Comparison of ENCODE assay signal across 1 cellular context in the genomic region with DNA sequence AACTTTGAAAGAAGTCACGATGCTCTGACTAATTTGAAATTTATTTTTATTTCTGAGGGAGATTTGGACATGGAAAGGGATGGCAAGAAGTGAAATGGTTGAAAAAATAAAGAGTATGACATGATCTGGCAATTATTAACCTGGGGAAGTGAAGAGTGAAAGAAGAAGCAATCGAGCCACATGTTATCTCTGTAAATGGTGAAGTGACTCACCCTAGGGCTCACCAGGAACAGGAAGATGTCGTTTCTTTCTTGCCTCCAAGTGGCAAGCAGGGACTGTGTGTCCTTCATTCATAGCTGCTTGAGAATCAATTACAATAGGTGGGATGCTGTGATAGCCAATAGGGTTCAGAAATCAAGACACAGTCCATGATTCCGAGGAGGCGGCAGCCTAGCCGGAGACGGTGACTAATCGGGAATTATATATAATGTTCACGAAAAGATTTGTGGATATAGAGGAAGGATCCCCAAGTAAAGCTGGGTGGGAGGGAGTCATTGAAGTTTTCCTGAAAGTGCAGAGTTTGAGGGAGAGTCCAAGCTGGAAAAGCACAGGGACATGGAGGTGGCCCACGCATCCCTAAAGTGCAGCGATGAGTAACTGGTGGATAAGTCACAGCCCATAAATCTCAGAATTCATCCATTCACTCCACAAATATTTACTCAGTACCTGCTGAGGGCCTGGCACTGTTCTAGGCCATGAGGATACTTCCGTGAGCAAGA.
TF ChIP-seq lines count a peak whose summit lies in the region.

No MANE protein-coding gene starts in this region.

TF ChIP-seq in HepG2, 621 proteins besides CTCF, POLR2A, EP300 and RAD21 (continued from another document):
- no peak for TF ChIP-seq ZNF646 (CRISPR knock-in tag; IDR thresholded peaks at IDR 0.05)
- no peak for TF ChIP-seq CREBL2 (CRISPR knock-in tag; IDR thresholded peaks at IDR 0.05; ENCODE audit: borderline replicate concordance)
- no peak for TF ChIP-seq ZNF629 (CRISPR knock-in tag; conservative IDR thresholded peaks at IDR 0.05)
- TF ChIP-seq HINFP (CRISPR knock-in tag; IDR thresholded peaks at IDR 0.05; ENCODE audit: low read depth) = 0 out of 2 replicates have a peak, but pooled peaks have one; percentile 28
- no peak for TF ChIP-seq ZNF75D (CRISPR knock-in tag; IDR thresholded peaks at IDR 0.05; ENCODE audit: borderline replicate concordance)
- TF ChIP-seq, protein P1, sequence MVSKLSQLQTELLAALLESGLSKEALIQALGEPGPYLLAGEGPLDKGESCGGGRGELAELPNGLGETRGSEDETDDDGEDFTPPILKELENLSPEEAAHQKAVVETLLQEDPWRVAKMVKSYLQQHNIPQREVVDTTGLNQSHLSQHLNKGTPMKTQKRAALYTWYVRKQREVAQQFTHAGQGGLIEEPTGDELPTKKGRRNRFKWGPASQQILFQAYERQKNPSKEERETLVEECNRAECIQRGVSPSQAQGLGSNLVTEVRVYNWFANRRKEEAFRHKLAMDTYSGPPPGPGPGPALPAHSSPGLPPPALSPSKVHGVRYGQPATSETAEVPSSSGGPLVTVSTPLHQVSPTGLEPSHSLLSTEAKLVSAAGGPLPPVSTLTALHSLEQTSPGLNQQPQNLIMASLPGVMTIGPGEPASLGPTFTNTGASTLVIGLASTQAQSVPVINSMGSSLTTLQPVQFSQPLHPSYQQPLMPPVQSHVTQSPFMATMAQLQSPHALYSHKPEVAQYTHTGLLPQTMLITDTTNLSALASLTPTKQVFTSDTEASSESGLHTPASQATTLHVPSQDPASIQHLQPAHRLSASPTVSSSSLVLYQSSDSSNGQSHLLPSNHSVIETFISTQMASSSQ (IDR thresholded peaks at IDR 0.05; ENCODE audit: low read depth) = peak; percentile 87
- TF ChIP-seq, protein P1 (CRISPR knock-in tag; IDR thresholded peaks at IDR 0.05; ENCODE audit: borderline replicate concordance) = peak; percentile 79; the same call in 1 of the 2 replicates
- TF ChIP-seq GABPA (IDR thresholded peaks at IDR 0.05; ENCODE audit: low read depth, low read length) = no peak
- 0 out of 2 replicates have a peak, but pooled peaks have one; percentile 6 for TF ChIP-seq GABPA (CRISPR knock-in tag; IDR thresholded peaks at IDR 0.05; ENCODE audit: low read depth)
- no peak for TF ChIP-seq MBNL3 (CRISPR knock-in tag; conservative IDR thresholded peaks at IDR 0.05)
- TF ChIP-seq SIX1 (CRISPR knock-in tag; IDR thresholded peaks at IDR 0.05; ENCODE audit: borderline replicate concordance) = no peak
- TF ChIP-seq SMAD1 (CRISPR knock-in tag; IDR thresholded peaks at IDR 0.05; ENCODE audit: borderline replicate concordance, low read depth) = no peak
- TF ChIP-seq, protein P2, sequence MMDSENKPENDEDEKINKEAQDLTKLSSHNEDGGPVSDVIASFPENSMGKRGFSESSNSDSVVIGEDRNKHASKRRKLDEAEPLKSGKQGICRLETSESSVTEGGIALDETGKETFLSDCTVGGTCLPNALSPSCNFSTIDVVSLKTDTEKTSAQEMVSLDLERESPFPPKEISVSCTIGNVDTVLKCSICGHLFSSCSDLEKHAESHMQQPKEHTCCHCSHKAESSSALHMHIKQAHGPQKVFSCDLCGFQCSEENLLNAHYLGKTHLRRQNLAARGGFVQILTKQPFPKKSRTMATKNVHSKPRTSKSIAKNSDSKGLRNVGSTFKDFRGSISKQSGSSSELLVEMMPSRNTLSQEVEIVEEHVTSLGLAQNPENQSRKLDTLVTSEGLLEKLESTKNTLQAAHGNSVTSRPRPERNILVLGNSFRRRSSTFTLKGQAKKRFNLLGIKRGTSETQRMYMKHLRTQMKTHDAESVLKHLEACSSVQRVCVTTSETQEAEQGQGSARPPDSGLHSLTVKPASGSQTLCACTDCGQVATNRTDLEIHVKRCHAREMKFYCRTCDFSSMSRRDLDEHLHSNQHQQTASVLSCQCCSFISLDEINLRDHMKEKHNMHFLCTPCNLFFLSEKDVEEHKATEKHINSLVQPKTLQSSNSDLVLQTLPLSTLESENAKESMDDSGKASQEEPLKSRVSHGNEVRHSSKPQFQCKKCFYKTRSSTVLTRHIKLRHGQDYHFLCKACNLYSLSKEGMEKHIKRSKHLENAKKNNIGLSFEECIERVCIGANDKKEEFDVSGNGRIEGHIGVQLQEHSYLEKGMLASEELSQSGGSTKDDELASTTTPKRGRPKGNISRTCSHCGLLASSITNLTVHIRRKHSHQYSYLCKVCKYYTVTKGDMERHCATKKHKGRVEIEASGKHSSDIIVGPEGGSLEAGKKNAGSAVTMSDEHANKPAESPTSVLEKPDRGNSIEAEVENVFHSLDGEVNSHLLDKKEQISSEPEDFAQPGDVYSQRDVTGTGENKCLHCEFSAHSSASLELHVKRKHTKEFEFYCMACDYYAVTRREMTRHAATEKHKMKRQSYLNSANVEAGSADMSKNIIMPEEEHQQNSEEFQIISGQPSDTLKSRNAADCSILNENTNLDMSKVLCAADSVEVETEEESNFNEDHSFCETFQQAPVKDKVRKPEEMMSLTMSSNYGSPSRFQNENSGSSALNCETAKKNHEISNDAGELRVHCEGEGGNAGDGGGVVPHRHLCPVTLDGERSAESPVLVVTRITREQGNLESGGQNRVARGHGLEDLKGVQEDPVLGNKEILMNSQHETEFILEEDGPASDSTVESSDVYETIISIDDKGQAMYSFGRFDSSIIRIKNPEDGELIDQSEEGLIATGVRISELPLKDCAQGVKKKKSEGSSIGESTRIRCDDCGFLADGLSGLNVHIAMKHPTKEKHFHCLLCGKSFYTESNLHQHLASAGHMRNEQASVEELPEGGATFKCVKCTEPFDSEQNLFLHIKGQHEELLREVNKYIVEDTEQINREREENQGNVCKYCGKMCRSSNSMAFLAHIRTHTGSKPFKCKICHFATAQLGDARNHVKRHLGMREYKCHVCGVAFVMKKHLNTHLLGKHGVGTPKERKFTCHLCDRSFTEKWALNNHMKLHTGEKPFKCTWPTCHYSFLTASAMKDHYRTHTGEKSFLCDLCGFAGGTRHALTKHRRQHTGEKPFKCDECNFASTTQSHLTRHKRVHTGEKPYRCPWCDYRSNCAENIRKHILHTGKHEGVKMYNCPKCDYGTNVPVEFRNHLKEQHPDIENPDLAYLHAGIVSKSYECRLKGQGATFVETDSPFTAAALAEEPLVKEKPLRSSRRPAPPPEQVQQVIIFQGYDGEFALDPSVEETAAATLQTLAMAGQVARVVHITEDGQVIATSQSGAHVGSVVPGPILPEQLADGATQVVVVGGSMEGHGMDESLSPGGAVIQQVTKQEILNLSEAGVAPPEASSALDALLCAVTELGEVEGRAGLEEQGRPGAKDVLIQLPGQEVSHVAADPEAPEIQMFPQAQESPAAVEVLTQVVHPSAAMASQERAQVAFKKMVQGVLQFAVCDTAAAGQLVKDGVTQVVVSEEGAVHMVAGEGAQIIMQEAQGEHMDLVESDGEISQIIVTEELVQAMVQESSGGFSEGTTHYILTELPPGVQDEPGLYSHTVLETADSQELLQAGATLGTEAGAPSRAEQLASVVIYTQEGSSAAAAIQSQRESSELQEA (CRISPR knock-in tag; IDR thresholded peaks at IDR 0.05; ENCODE audit: not compliant biosample characterization) = no peak
- TF ChIP-seq SRY (CRISPR knock-in tag; IDR thresholded peaks at IDR 0.05) = no peak
- TF ChIP-seq ZBTB46 (CRISPR knock-in tag; IDR thresholded peaks at IDR 0.05; ENCODE audit: borderline replicate concordance) = no peak
- TF ChIP-seq ZNF547 (CRISPR knock-in tag; IDR thresholded peaks at IDR 0.05) = peak; percentile 20; the same call in 1 of the 2 replicates
- TF ChIP-seq AGO1 (IDR thresholded peaks at IDR 0.05; ENCODE audit: low read depth, low read length, poor library complexity, severe bottlenecking) = no peak
- no peak for TF ChIP-seq FOXM1 (CRISPR knock-in tag; IDR thresholded peaks at IDR 0.05)
- TF ChIP-seq ZNF878 (CRISPR knock-in tag; IDR thresholded peaks at IDR 0.05) = 0 out of 2 replicates have a peak, but pooled peaks have one; percentile 31
- peak; percentile 46; the same call in 1 of the 2 replicates for TF ChIP-seq SALL1 (CRISPR knock-in tag; IDR thresholded peaks at IDR 0.05)
- TF ChIP-seq ZNF598 (CRISPR knock-in tag; IDR thresholded peaks at IDR 0.05; ENCODE audit: borderline replicate concordance) = no peak
- TF ChIP-seq, protein P3, sequence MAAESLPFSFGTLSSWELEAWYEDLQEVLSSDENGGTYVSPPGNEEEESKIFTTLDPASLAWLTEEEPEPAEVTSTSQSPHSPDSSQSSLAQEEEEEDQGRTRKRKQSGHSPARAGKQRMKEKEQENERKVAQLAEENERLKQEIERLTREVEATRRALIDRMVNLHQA (CRISPR knock-in tag; IDR thresholded peaks at IDR 0.05) = no peak
- TF ChIP-seq MNT (IDR thresholded peaks at IDR 0.05) = no peak
TF ChIP-seq in HepG2: peak in this region for 76.
